In genomic region chr18:75496151-75496550, GRCh38 we compare ENCODE assay signal across 28 cellular contexts.
"Had no signal": no experiment of that assay in that cellular context is flagged by ENCODE, and none has a peak within 500 bp of the region (broad histone marks: within the 10 kb centered on the region; RNA-seq: fewer than 3 reads in every experiment).

No MANE protein-coding gene starts in this region.

- FAIRE-seq: islet of Langerhans had no signal

- H3K27me3 ChIP-seq: colonic mucosa, gastroesophageal sphincter, neural progenitor cell, right atrium auricular region, thyroid gland, vagina had no signal

- H3K27ac ChIP-seq: colonic mucosa, epithelial cell of prostate, gastroesophageal sphincter, heart right ventricle, left lung, neural progenitor cell, parathyroid adenoma, right atrium auricular region, stomach, thyroid gland, vagina had no signal

- DNase-seq: colonic mucosa; effector CD8-positive, alpha-beta T cell; endodermal cell; foreskin fibroblast; glutamatergic neuron; heart right ventricle; hippocampal formation; left lung; mesenchymal stem cell; mucosa of descending colon; naive B cell; stimulated activated CD4-positive, alpha-beta T cell treated with anti-CD3 and anti-CD28 coated beads, Interleukin-2, amount 100 ng/mL, for 24 hours; stimulated activated CD4-positive, alpha-beta T cell treated with anti-CD3 and anti-CD28 coated beads, Interleukin-4, amount 100 ng/mL, for 24 hours; stimulated activated naive CD4-positive, alpha-beta T cell treated with Interleukin-2 at 50 U/mL for 16 hours; stomach; thyroid gland; trophoblast cell had no signal

- H3K36me3 ChIP-seq: colonic mucosa, gastroesophageal sphincter, heart right ventricle, left lung, neural progenitor cell, right atrium auricular region, stomach, thyroid gland, vagina had no signal

- ATAC-seq: esophagus mucosa; gastroesophageal sphincter; heart right ventricle; left lung; mucosa of descending colon; natural killer cell treated with Interleukin-12 subunit alpha and Interleukin-12 subunit beta and Interleukin-15 and Interleukin-18, amount 100 ng/mL, for 72 hours; sciatic nerve; stimulated activated effector memory CD8-positive, alpha-beta T cell treated with anti-CD3 and anti-CD28 coated beads, Interleukin-12 subunit alpha, Interleukin-12 subunit beta, amount 100 ng/mL, for 72 hours had no signal

- H3K9me3 ChIP-seq: colonic mucosa, gastroesophageal sphincter, heart right ventricle, left lung, mucosa of descending colon, right atrium auricular region, stomach, thyroid gland, vagina had no signal

- H3K4me1 ChIP-seq: colonic mucosa, gastroesophageal sphincter, heart right ventricle, neural progenitor cell, parathyroid adenoma, right atrium auricular region, thyroid gland, vagina had no signal

- H3K4me3 ChIP-seq: colonic mucosa, gastroesophageal sphincter, heart right ventricle, left lung, mucosa of descending colon, neural progenitor cell, right atrium auricular region, stomach, thyroid gland, vagina had no signal
